ENCODE assay signal across 18 cellular contexts in the genomic region with DNA sequence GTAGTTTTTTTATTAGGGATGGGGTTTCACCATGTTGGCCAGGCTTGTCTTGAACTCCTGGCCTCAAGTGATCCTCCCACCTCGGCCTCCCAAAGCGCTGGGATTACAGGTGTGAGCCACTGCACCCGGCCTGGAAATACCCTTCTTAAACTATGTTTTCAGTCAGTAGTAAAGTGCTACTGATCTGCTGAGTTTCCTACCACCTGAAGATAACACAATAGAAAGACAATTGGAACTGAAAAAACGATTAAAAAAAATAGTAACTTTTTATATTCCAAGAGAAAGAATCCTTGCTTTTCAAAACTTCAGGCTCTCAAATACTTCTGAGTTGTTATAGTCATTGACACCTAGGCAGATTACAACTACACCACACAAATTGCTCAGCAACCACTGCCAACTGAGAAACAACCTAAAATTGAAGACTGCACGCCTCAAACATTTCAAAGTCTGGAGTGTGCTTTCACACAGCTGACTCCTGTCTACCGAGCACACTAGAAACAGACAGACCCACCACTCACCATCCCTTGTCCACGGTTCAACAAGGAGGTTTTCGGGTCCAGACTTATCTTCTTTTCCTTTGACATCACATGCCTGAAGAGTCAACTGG. TPM values are rescaled to one million over a fixed set of nuclear protein-coding genes. Genes with fewer than 3 reads are reported as not detected.
A peak's percentile ranks its signal among the peaks of the same experiment; 100 is the strongest.
DNase-seq lines count a peak whose midpoint lies in the region; ATAC-seq, FAIRE-seq and TF ChIP-seq lines count a peak whose summit lies in the region.
"Had no signal": no experiment of that assay in that cellular context is flagged by ENCODE, and none has a peak within 500 bp of the region (broad histone marks: within the 10 kb centered on the region; RNA-seq: fewer than 3 reads in every experiment).

No MANE protein-coding gene starts in this region.

- peak overlapping the region in 1 of 4 donors; percentile 49 for H3K4me3 Mint-ChIP-seq in IgD-negative memory B cell
- H3K4me3 Mint-ChIP-seq: HFFc6 had no signal

- no peak for TF ChIP-seq CTCF in C4-2B (conservative IDR thresholded peaks at IDR 0.05)
- TF ChIP-seq CTCF in dorsolateral prefrontal cortex (IDR thresholded peaks at IDR 0.05 in 54 of 56, conservative IDR thresholded peaks at IDR 0.05 in 2 of 56; ENCODE audit: low read depth in 1 of 56, partially characterized antibody in 56 of 56): no peak
- no peak for TF ChIP-seq CTCF in uterus (IDR thresholded peaks at IDR 0.05)

- no peak overlapping the region for H3K4me3 ChIP-seq in dorsolateral prefrontal cortex
- H3K4me3 ChIP-seq in trophoblast cell (ENCODE audit: low read depth, low read length): no peak overlapping the region
- no peak overlapping the region for H3K4me3 ChIP-seq in uterus

- peaks cover 15% of the 10 kb centered on the region for H3K36me3 Mint-ChIP-seq in IgD-negative memory B cell

- H3K79me1 ChIP-seq in trophoblast cell (ENCODE audit: low read length): peaks cover 6% of the 10 kb centered on the region

- H3K4me1 Mint-ChIP-seq in IgD-negative memory B cell: peaks cover 12 to 18% (median 13%) of the 10 kb centered on the region in 3 donors

- H4K12ac ChIP-seq in trophoblast cell (ENCODE audit: low read depth, low read length): no peak overlapping the region

- H3K14ac ChIP-seq in trophoblast cell (ENCODE audit: low read length): no peak overlapping the region

- H3K4ac ChIP-seq in trophoblast cell (ENCODE audit: low read depth, low read length): no peak overlapping the region

- no peak overlapping the region for H3K4me2 ChIP-seq in trophoblast cell (ENCODE audit: low read length)

- no peak overlapping the region for H2AFZ ChIP-seq in trophoblast cell (ENCODE audit: insufficient read depth, low read length, poor library complexity)

- intact Hi-C loops in dorsolateral prefrontal cortex (cut with DNase I): no loop called here
- intact Hi-C loops in uterus (cut with DNase I; ENCODE audit: low total_unique reads): no loop called here

- H4K8ac ChIP-seq in trophoblast cell (ENCODE audit: low read depth, low read length): no peak overlapping the region

- no peak for TF ChIP-seq POLR2A in GM12892 (IDR thresholded peaks at IDR 0.05; ENCODE audit: low read depth, low read length)
- TF ChIP-seq POLR2A in uterus (IDR thresholded peaks at IDR 0.05): no peak

- no peak for DNase-seq in dorsolateral prefrontal cortex
- DNase-seq in trophoblast cell: no peak
- DNase-seq in GM12892 (ENCODE audit: insufficient read length): no peak
- DNase-seq in NCI-H2029 (lab: John Stamatoyannopoulos, UW): no peak
- no peak for DNase-seq in uterus
- DNase-seq: activated CD4-positive, alpha-beta T cell treated with anti-CD3 and anti-CD28 coated beads for 1 hour; activated gamma-delta T cell treated with Interleukin-2 at 50 U/mL for 16 hours; GF-D8; HFFc6; NCI-H1417 treated with DMSO at 0.1 percent for 48 hours; NCI-H748 treated with DMSO at 0.1 percent for 48 hours; occipital lobe; stimulated activated CD4-positive, alpha-beta T cell treated with anti-CD3 and anti-CD28 coated beads, Interleukin-1b, Interleukin-23, amount 100 ng/mL, for 48 hours; stimulated activated naive CD4-positive, alpha-beta T cell treated with Interleukin-2 at 50 U/mL for 16 hours had no signal

- H3K79me2 ChIP-seq in trophoblast cell (ENCODE audit: control insufficient read depth, insufficient read depth, low read length, poor library complexity): no peaks in the 10 kb centered on the region

- no peaks in the 10 kb centered on the region for H3K9me3 ChIP-seq in trophoblast cell (ENCODE audit: insufficient read depth, low read depth, low read length)
- H3K9me3 ChIP-seq in uterus: no peaks in the 10 kb centered on the region

- H3K27me3 ChIP-seq in dorsolateral prefrontal cortex: no peaks in the 10 kb centered on the region
- H3K27me3 ChIP-seq in trophoblast cell (ENCODE audit: insufficient read depth, low read length): no peaks in the 10 kb centered on the region
- H3K27me3 ChIP-seq in uterus: no peaks in the 10 kb centered on the region

- no CpG with 5 or more reads among the region's 8 CpGs for WGBS in trophoblast cell (ENCODE audit: extremely low coverage, insufficient coverage, insufficient read length)

- no peak overlapping the region for H2AK5ac ChIP-seq in trophoblast cell (ENCODE audit: low read length)

- H3K36me3 ChIP-seq in trophoblast cell (ENCODE audit: control insufficient read depth in 1 of 2, insufficient read depth in 2 of 2, low read length in 2 of 2): peaks cover 18 to 30% of the 10 kb centered on the region in 2 experiments
- H3K36me3 ChIP-seq in uterus: no peaks in the 10 kb centered on the region

- no peak overlapping the region for H4K91ac ChIP-seq in trophoblast cell (ENCODE audit: low read depth, low read length)

- no peak for ATAC-seq in HG03097 (IDR thresholded peaks at IDR 0.05; ENCODE audit: low FRiP score, unreplicated experiment)

- peak overlapping the region; percentile 82 to 97 (median 86) for H3K27ac Mint-ChIP-seq in IgD-negative memory B cell

- H3K18ac ChIP-seq in trophoblast cell (ENCODE audit: low read length): peak overlapping the region; percentile 11

- peak overlapping the region; percentile 72 for H3K27ac ChIP-seq in C4-2B
- H3K27ac ChIP-seq in dorsolateral prefrontal cortex: peak overlapping the region in 57 of 59 donors; percentile 41 to 91 (median 82)
- peak overlapping the region; percentile 82 for H3K27ac ChIP-seq in trophoblast cell (ENCODE audit: low read depth, low read length)
- peak overlapping the region in 1 of 2 donors; percentile 1 for H3K27ac ChIP-seq in uterus

- H3K4me1 ChIP-seq in trophoblast cell (ENCODE audit: control insufficient read depth in 1 of 2, insufficient read depth in 2 of 2, low read length in 2 of 2): peaks cover 5 to 8% of the 10 kb centered on the region in 2 experiments
- H3K4me1 ChIP-seq in uterus: no peaks in the 10 kb centered on the region

- no peak overlapping the region for H3K23ac ChIP-seq in trophoblast cell (ENCODE audit: low read length)

- no peak for FAIRE-seq in GM12892 (lab: Jason Lieb, UNC)
- FAIRE-seq: frontal cortex had no signal

- no peak overlapping the region for H2BK5ac ChIP-seq in trophoblast cell (ENCODE audit: low read depth, low read length, poor library complexity)

- H3K27me3 Mint-ChIP-seq in IgD-negative memory B cell: no peaks in the 10 kb centered on the region

- H3K9me3 Mint-ChIP-seq in IgD-negative memory B cell: no peaks in the 10 kb centered on the region
- H3K9me3 Mint-ChIP-seq: HFFc6 had no signal

- no peak overlapping the region for H2BK120ac ChIP-seq in trophoblast cell (ENCODE audit: insufficient read depth, low read length, poor library complexity)

- no peak overlapping the region for H2BK12ac ChIP-seq in trophoblast cell (ENCODE audit: low read length)

- H3K9ac ChIP-seq in trophoblast cell (ENCODE audit: low read length): no peak overlapping the region

RNA-seq across cellular contexts. Expression of a gene that starts 40.9 kb away (rescaled TPM):
- 5.2 TPM for polyA plus RNA-seq in IgD-negative memory B cell
- total RNA-seq in dorsolateral prefrontal cortex: 10 to 100 TPM; 44.1 to 90.3 (median 67.7) TPM
- polyA plus RNA-seq in trophoblast cell (2013): 19.6 and 20.6 TPM in 2 replicates
- polyA plus RNA-seq in GM12892 (2012; ENCODE audit: missing spikeins): 17.7 TPM
- 10 to 100 TPM; 25.4 to 88.0 (median 39.9) TPM for total RNA-seq in uterus

RNA-seq across cellular contexts. Expression of a gene that starts 41.1 kb away (rescaled TPM):
- polyA plus RNA-seq in IgD-negative memory B cell: 14.1 TPM
- total RNA-seq in dorsolateral prefrontal cortex (10 to 100 TPM; 22.6 to 49.4 (median 36.3) TPM), uterus (10 to 100 TPM; 15.6 to 25.5 (median 19.7) TPM)
- 7.4 and 8.1 TPM in 2 replicates for polyA plus RNA-seq in trophoblast cell (2013)
- polyA plus RNA-seq in GM12892 (2012; ENCODE audit: missing spikeins): 7.7 TPM
